Comparison of ENCODE assay signal across 12 cellular contexts in the genomic region with DNA sequence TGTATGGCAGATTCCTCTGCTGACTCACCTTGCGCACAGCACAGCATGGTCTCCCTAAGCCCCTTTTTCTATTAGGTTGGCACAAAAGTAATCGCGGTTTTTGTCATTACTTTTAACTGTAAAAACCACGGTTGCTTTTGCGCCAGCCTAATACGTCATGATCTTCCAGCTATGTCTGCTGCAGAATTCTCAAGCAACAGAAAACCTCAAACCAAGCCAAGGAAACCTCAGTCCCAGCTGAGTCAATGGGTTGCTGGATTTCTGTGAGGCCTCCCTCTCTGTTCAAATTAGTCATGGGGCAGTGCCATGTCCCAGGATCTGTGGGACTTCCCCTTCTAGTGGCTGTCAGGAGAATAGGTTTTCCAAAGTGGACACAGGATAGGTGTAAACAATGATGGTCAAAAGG. TPM values are rescaled to one million over a fixed set of nuclear protein-coding genes. Genes with fewer than 3 reads are reported as not detected.
DNase-seq lines count a peak whose midpoint lies in the region; ATAC-seq and TF ChIP-seq lines count a peak whose summit lies in the region.
"Had no signal": no experiment of that assay in that cellular context is flagged by ENCODE, and none has a peak within 500 bp of the region (broad histone marks: within the 10 kb centered on the region; RNA-seq: fewer than 3 reads in every experiment).

No MANE protein-coding gene starts in this region.

- H3K9me3 Mint-ChIP-seq in activated CD8-positive, alpha-beta T cell treated with anti-CD3 and anti-CD28 coated beads for 36 hours: no peaks in the 10 kb centered on the region
- H3K9me3 Mint-ChIP-seq in activated CD8-positive, alpha-beta T cell treated with anti-CD3 and anti-CD28 coated beads, Interleukin-2, amount 10 ng/mL, durations not matched to agents 7 days and 5 days (ENCODE audit: insufficient read depth): peaks cover 8% of the 10 kb centered on the region
- H3K9me3 Mint-ChIP-seq in endodermal cell: no peaks in the 10 kb centered on the region
- H3K9me3 Mint-ChIP-seq: natural killer cell treated with Interleukin-12 subunit alpha and Interleukin-12 subunit beta and Interleukin-15 and Interleukin-18, amount 100 ng/mL, for 72 hours had no signal

- peak; percentile 24 for DNase-seq in activated CD8-positive, alpha-beta T cell treated with anti-CD3 and anti-CD28 coated beads for 36 hours
- DNase-seq in activated CD8-positive, alpha-beta T cell treated with anti-CD3 and anti-CD28 coated beads, Interleukin-2, amount 10 ng/mL, durations not matched to agents 7 days and 5 days: no peak
- DNase-seq in MV-4-11 (lab: John Stamatoyannopoulos, UW) (peak; percentile 77), endodermal cell (peak; percentile 67), NCI-H2196 treated with DMSO at 0.1 percent for 48 hours (lab: John Stamatoyannopoulos, UW; ENCODE audit: unreplicated experiment) (no peak)
- peak; percentile 54 for DNase-seq in stimulated activated CD8-positive, alpha-beta memory T cell treated with anti-CD3 and anti-CD28 coated beads, Interleukin-4, amount 100 ng/mL, for 48 hours
- no peak for DNase-seq in stimulated activated naive CD4-positive, alpha-beta T cell (lab: John Stamatoyannopoulos, UW)
- DNase-seq: activated gamma-delta T cell treated with Interleukin-2 at 50 U/mL for 16 hours, DMS153 had no signal

- no peak overlapping the region for H3K9ac ChIP-seq in endodermal cell (ENCODE audit: extremely low read depth, low read length, poor library complexity, severe bottlenecking)

- CTCF ChIA-PET in activated CD8-positive, alpha-beta T cell treated with anti-CD3 and anti-CD28 coated beads for 36 hours (lab: Charles Lee): no interaction called here
- CTCF ChIA-PET in activated CD8-positive, alpha-beta T cell treated with anti-CD3 and anti-CD28 coated beads, Interleukin-2, amount 10 ng/mL, durations not matched to agents 7 days and 5 days (lab: Charles Lee): interaction anchor here (2.1 kb wide), 1 partner anchor 123 kb away, joined by 5 read pairs; no protein-coding TSS in a partner anchor

- no peaks in the 10 kb centered on the region for H3K9me3 ChIP-seq in endodermal cell (ENCODE audit: control insufficient read depth, low read length)

- no peak for ATAC-seq in activated CD8-positive, alpha-beta T cell treated with anti-CD3 and anti-CD28 coated beads for 36 hours
- ATAC-seq in activated CD8-positive, alpha-beta T cell treated with anti-CD3 and anti-CD28 coated beads, Interleukin-2, amount 10 ng/mL, durations not matched to agents 7 days and 5 days: no peak
- no peak for ATAC-seq in HG03025 (IDR thresholded peaks at IDR 0.05; ENCODE audit: low FRiP score, unreplicated experiment)
- ATAC-seq: SK-N-SH treated with all-trans-retinoic acid at 6 μM for 48 hours had no signal

- no peaks in the 10 kb centered on the region for H3K36me3 ChIP-seq in endodermal cell (ENCODE audit: control insufficient read depth, insufficient read depth, low read length)

- H3K4me3 Mint-ChIP-seq in activated CD8-positive, alpha-beta T cell treated with anti-CD3 and anti-CD28 coated beads for 36 hours: no peak overlapping the region
- no peak overlapping the region for H3K4me3 Mint-ChIP-seq in activated CD8-positive, alpha-beta T cell treated with anti-CD3 and anti-CD28 coated beads, Interleukin-2, amount 10 ng/mL, durations not matched to agents 7 days and 5 days
- H3K4me3 Mint-ChIP-seq in endodermal cell: no peak overlapping the region
- H3K4me3 Mint-ChIP-seq: natural killer cell treated with Interleukin-12 subunit alpha and Interleukin-12 subunit beta and Interleukin-15 and Interleukin-18, amount 100 ng/mL, for 72 hours had no signal

- H3K36me3 Mint-ChIP-seq in activated CD8-positive, alpha-beta T cell treated with anti-CD3 and anti-CD28 coated beads for 36 hours (ENCODE audit: low read depth): no peaks in the 10 kb centered on the region
- no peaks in the 10 kb centered on the region for H3K36me3 Mint-ChIP-seq in activated CD8-positive, alpha-beta T cell treated with anti-CD3 and anti-CD28 coated beads, Interleukin-2, amount 10 ng/mL, durations not matched to agents 7 days and 5 days (ENCODE audit: low read depth)
- H3K36me3 Mint-ChIP-seq in endodermal cell (ENCODE audit: low read depth): no peaks in the 10 kb centered on the region
- H3K36me3 Mint-ChIP-seq: natural killer cell treated with Interleukin-12 subunit alpha and Interleukin-12 subunit beta and Interleukin-15 and Interleukin-18, amount 100 ng/mL, for 72 hours had no signal

- H3K27ac ChIP-seq in endodermal cell (ENCODE audit: low read depth, low read length): no peak overlapping the region

- no peaks in the 10 kb centered on the region for H3K4me1 ChIP-seq in endodermal cell (ENCODE audit: control insufficient read depth, insufficient read depth, low read length)

- no peak for TF ChIP-seq CTCF in activated CD8-positive, alpha-beta T cell treated with anti-CD3 and anti-CD28 coated beads for 36 hours (IDR thresholded peaks at IDR 0.05)
- TF ChIP-seq CTCF in endodermal cell (conservative IDR thresholded peaks at IDR 0.05): peak; percentile 62

- H3K27me3 ChIP-seq in endodermal cell (ENCODE audit: control insufficient read depth, insufficient read depth, low read length, poor library complexity, severe bottlenecking): no peaks in the 10 kb centered on the region

- H3K4me1 Mint-ChIP-seq in activated CD8-positive, alpha-beta T cell treated with anti-CD3 and anti-CD28 coated beads for 36 hours (ENCODE audit: low read depth): peaks cover 14% of the 10 kb centered on the region
- H3K4me1 Mint-ChIP-seq in activated CD8-positive, alpha-beta T cell treated with anti-CD3 and anti-CD28 coated beads, Interleukin-2, amount 10 ng/mL, durations not matched to agents 7 days and 5 days (ENCODE audit: low read depth): peaks cover 29% of the 10 kb centered on the region
- no peaks in the 10 kb centered on the region for H3K4me1 Mint-ChIP-seq in endodermal cell

- peaks cover 12% of the 10 kb centered on the region for H3K27me3 Mint-ChIP-seq in activated CD8-positive, alpha-beta T cell treated with anti-CD3 and anti-CD28 coated beads for 36 hours
- H3K27me3 Mint-ChIP-seq in activated CD8-positive, alpha-beta T cell treated with anti-CD3 and anti-CD28 coated beads, Interleukin-2, amount 10 ng/mL, durations not matched to agents 7 days and 5 days (ENCODE audit: low read depth): peaks cover 17% of the 10 kb centered on the region
- no peaks in the 10 kb centered on the region for H3K27me3 Mint-ChIP-seq in endodermal cell (ENCODE audit: insufficient read depth)

- intact Hi-C loops in activated CD8-positive, alpha-beta T cell treated with anti-CD3 and anti-CD28 coated beads for 36 hours (cut with micrococcal nuclease): no loop called here

- POLR2A ChIA-PET in activated CD8-positive, alpha-beta T cell treated with anti-CD3 and anti-CD28 coated beads for 36 hours (lab: Charles Lee): no interaction called here
- POLR2A ChIA-PET in activated CD8-positive, alpha-beta T cell treated with anti-CD3 and anti-CD28 coated beads, Interleukin-2, amount 10 ng/mL, durations not matched to agents 7 days and 5 days (lab: Charles Lee): interaction anchor here (0.6 kb wide), 1 partner anchor 10 kb away, joined by 3 read pairs; no protein-coding TSS in a partner anchor

- 89 to 98% methylated on average over 5 to 6 of the region's 6 CpGs for whole genome bisulfite sequencing in endodermal cell (ENCODE audit: insufficient coverage in 1 of 2, insufficient read length in 1 of 2), 2 experiments

- no peak overlapping the region for H3K4me3 ChIP-seq in endodermal cell (ENCODE audit: low read length)

- H3K27ac Mint-ChIP-seq in activated CD8-positive, alpha-beta T cell treated with anti-CD3 and anti-CD28 coated beads for 36 hours: no peak overlapping the region
- no peak overlapping the region for H3K27ac Mint-ChIP-seq in activated CD8-positive, alpha-beta T cell treated with anti-CD3 and anti-CD28 coated beads, Interleukin-2, amount 10 ng/mL, durations not matched to agents 7 days and 5 days
- no peak overlapping the region for H3K27ac Mint-ChIP-seq in endodermal cell
- H3K27ac Mint-ChIP-seq: natural killer cell treated with Interleukin-12 subunit alpha and Interleukin-12 subunit beta and Interleukin-15 and Interleukin-18, amount 100 ng/mL, for 72 hours had no signal

RNA-seq across cellular contexts. Expression of a gene that starts 15.7 kb away (rescaled TPM):
- under 1 TPM; 0.20 to 0.27 TPM for total RNA-seq in activated CD8-positive, alpha-beta T cell treated with anti-CD3 and anti-CD28 coated beads for 36 hours
- total RNA-seq in activated CD8-positive, alpha-beta T cell treated with anti-CD3 and anti-CD28 coated beads, Interleukin-2, amount 10 ng/mL, durations not matched to agents 7 days and 5 days: under 1 TPM; 0.29 to 0.50 TPM
- 10 to 100 TPM; 11.6 to 16.1 TPM for total RNA-seq in endodermal cell
- 5.5 TPM for polyA plus RNA-seq in endodermal cell (2013, experiment 1 of 2)
- 4.8 TPM for polyA plus RNA-seq in endodermal cell (2013, experiment 2 of 2)

Comparison
In these comparisons a context has a peak if more than half of its experiments do, and no peak if none do; other contexts are left out.
1. DNase-seq: peak in activated CD8-positive, alpha-beta T cell treated with anti-CD3 and anti-CD28 coated beads for 36 hours (single experiment), MV-4-11 (single experiment), endodermal cell (single experiment) and stimulated activated CD8-positive, alpha-beta memory T cell treated with anti-CD3 and anti-CD28 coated beads, Interleukin-4, amount 100 ng/mL, for 48 hours (single experiment); none in activated CD8-positive, alpha-beta T cell treated with anti-CD3 and anti-CD28 coated beads, Interleukin-2, amount 10 ng/mL, durations not matched to agents 7 days and 5 days (single experiment), NCI-H2196 treated with DMSO at 0.1 percent for 48 hours (single experiment) and stimulated activated naive CD4-positive, alpha-beta T cell (0 of 6).
2. RNA of a gene that starts 15.7 kb away (total RNA-seq): 11.6 to 16.1 TPM in endodermal cell; 0.29 to 0.50 TPM in activated CD8-positive, alpha-beta T cell treated with anti-CD3 and anti-CD28 coated beads, Interleukin-2, amount 10 ng/mL, durations not matched to agents 7 days and 5 days and 0.20 to 0.27 TPM in activated CD8-positive, alpha-beta T cell treated with anti-CD3 and anti-CD28 coated beads for 36 hours; every median in the first group is over 4 times any median in the second.